ENCODE assay signal across 13 cellular contexts in the genomic region with DNA sequence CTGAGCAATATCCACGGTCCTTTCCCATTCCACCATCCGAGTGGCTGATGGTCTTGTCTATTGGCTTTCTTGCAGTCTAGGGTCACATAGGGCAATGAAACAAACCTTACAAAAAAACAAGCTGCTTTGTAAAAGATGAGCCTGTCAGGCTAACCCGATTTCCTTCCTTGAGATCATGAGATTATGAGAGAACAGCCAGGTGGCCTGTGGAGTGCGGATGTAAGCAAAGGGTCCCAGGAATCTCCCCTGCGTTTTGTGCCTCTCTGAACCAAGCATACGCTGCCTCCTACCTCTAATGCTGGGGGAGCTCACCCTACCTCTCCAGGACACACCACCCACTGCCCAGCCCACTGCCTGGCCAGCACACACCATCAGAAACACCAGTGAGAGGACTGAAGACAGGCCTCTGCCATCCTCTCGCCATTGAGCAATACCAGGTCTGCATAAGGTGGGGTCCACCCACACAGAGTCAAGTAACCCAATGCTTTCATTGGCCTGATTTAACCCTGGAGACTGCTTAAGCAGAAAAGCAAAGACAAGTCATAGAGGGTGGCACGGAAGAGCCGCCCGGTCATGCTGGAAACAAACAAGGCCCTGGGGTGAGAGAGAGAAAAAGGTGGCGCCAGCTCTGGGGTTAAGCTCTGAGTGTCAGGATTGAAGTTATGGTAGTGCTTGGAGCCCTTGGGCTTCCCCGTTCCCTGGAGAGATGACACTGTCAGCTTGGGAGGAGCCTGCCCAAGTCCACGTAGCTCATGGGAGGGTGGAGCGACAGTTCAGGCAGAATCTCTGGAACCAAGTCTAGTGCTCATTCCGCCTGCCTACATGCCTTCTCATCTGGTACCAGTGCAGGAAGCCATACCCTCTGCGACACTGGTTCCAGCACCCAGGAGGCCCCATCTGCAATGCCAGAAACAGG. TPM values are rescaled to one million over a fixed set of nuclear protein-coding genes. Genes with fewer than 3 reads are reported as not detected.
A peak's percentile ranks its signal among the peaks of the same experiment; 100 is the strongest.
DNase-seq lines count a peak whose midpoint lies in the region; ATAC-seq, FAIRE-seq and TF ChIP-seq lines count a peak whose summit lies in the region.
"Had no signal": no experiment of that assay in that cellular context is flagged by ENCODE, and none has a peak within 500 bp of the region (broad histone marks: within the 10 kb centered on the region; RNA-seq: fewer than 3 reads in every experiment).

No MANE protein-coding gene starts in this region.

- peaks cover 9% of the 10 kb centered on the region; the same call in 2 of the 3 replicates for H3K4me1 ChIP-seq in A549
- H3K4me1 ChIP-seq in body of pancreas = peaks cover 3% of the 10 kb centered on the region
- H3K4me1 ChIP-seq in MM.1S (ENCODE audit: low read length) = no peaks in the 10 kb centered on the region

- CTCF ChIA-PET in A549 (lab: Yijun Ruan, JAX) = interaction anchor here (1.3 to 1.8 kb wide), 2 partner anchors 44 to 254 kb away, joined by 4 to 5 read pairs; no protein-coding TSS in a partner anchor

- intact Hi-C loops in body of pancreas (cut with DNase I) = no loop called here

- H3K27ac ChIP-seq in A549 (no peak overlapping the region), body of pancreas (peak overlapping the region in 3 of 4 donors; percentile 44 to 58 (median 51)), neural cell (ENCODE audit: low read length) (peak overlapping the region; percentile 19), MM.1S (ENCODE audit: low read length) (no peak overlapping the region)
- H3K27ac ChIP-seq: VCaP had no signal

- no peaks in the 10 kb centered on the region for H3K27me3 ChIP-seq in body of pancreas
- no peaks in the 10 kb centered on the region for H3K27me3 ChIP-seq in neural cell (ENCODE audit: insufficient read depth, low read depth, low read length)
- H3K27me3 ChIP-seq in MM.1S (replicated peaks; ENCODE audit: insufficient read depth, low read length) = no peaks in the 10 kb centered on the region

- no peak overlapping the region for H3K4me2 ChIP-seq in A549
- H3K4me2 ChIP-seq in neural cell (ENCODE audit: low read length) = no peak overlapping the region
- no peak overlapping the region for H3K4me2 ChIP-seq in MM.1S (ENCODE audit: low read depth, low read length)

- 64% methylated on average over 16 of the region's 16 CpGs for WGBS in A549 (ENCODE audit: missing lambda C conversion rate)
- WGBS in body of pancreas, 2 donors = 70 to 80% methylated on average over 16 of the region's 16 CpGs

- H2AFZ ChIP-seq in neural cell (ENCODE audit: low read depth, low read length) (no peak overlapping the region), MM.1S (ENCODE audit: low read length) (no peak overlapping the region)

- H3K79me2 ChIP-seq in neural cell (replicated peaks; ENCODE audit: insufficient read depth, low read length) (no peaks in the 10 kb centered on the region), MM.1S (ENCODE audit: low read length) (no peaks in the 10 kb centered on the region)

- no peak for TF ChIP-seq POLR2A in A549 (IDR thresholded peaks at IDR 0.05; ENCODE audit: low read length)
- no peak for TF ChIP-seq POLR2A in body of pancreas (IDR thresholded peaks at IDR 0.05)

- H3K9me3 ChIP-seq in A549 = peaks cover 17% of the 10 kb centered on the region
- H3K9me3 ChIP-seq in body of pancreas = no peaks in the 10 kb centered on the region
- peaks cover 5% of the 10 kb centered on the region for H3K9me3 ChIP-seq in neural cell (ENCODE audit: low read length)
- H3K9me3 ChIP-seq in MM.1S (replicated peaks; ENCODE audit: insufficient read depth, low read length) = no peaks in the 10 kb centered on the region; the same call in 1 of the 2 replicates

- H4K20me1 ChIP-seq in neural cell (ENCODE audit: insufficient read depth) (no peaks in the 10 kb centered on the region), MM.1S (ENCODE audit: insufficient read depth, low read length) (no peaks in the 10 kb centered on the region)

- TF ChIP-seq CTCF in A549 (IDR thresholded peaks at IDR 0.05) = no peak
- TF ChIP-seq CTCF in body of pancreas (IDR thresholded peaks at IDR 0.05) = no peak
- no peak for TF ChIP-seq CTCF in neural cell (IDR thresholded peaks at IDR 0.05; ENCODE audit: poor library complexity, severe bottlenecking)
- no peak for TF ChIP-seq CTCF in MM.1S (IDR thresholded peaks at IDR 0.05; ENCODE audit: low read length)

- H3K36me3 ChIP-seq in body of pancreas (replicated peaks in 1 of 2; ENCODE audit: insufficient read depth in 1 of 2, low read depth in 2 of 2) (no peaks in the 10 kb centered on the region), neural cell (ENCODE audit: insufficient read depth, low read length) (no peaks in the 10 kb centered on the region), MM.1S (replicated peaks; ENCODE audit: insufficient read depth, low read length) (no peaks in the 10 kb centered on the region)

- TF ChIP-seq EP300 in A549 (IDR thresholded peaks at IDR 0.05) (no peak), neural cell (conservative IDR thresholded peaks at IDR 0.05; ENCODE audit: poor library complexity, severe bottlenecking) (no peak)

- H3K9me2 ChIP-seq in neural cell (ENCODE audit: insufficient read depth, low read length) (no peaks in the 10 kb centered on the region), MM.1S (replicated peaks; ENCODE audit: insufficient read depth, low read length) (no peaks in the 10 kb centered on the region)

- H3K9ac ChIP-seq in neural cell (ENCODE audit: low read length) (no peak overlapping the region), MM.1S (ENCODE audit: low read length) (no peak overlapping the region)

- ATAC-seq in A549 (peak; percentile 46 to 49; a peak in 4 of 6 replicates), body of pancreas (no peak)

- no peak for TF ChIP-seq RAD21 in A549 (conservative IDR thresholded peaks at IDR 0.05 in 1 of 2, IDR thresholded peaks at IDR 0.05 in 1 of 2)
- no peak for TF ChIP-seq RAD21 in neural cell (conservative IDR thresholded peaks at IDR 0.05)

- no peak for FAIRE-seq in A549 (lab: Jason Lieb, UNC)
- FAIRE-seq: GM19239 had no signal

- H3K4me3 ChIP-seq in A549 = no peak overlapping the region
- no peak overlapping the region for H3K4me3 ChIP-seq in body of pancreas
- no peak overlapping the region for H3K4me3 ChIP-seq in neural cell (ENCODE audit: low read length)
- no peak overlapping the region for H3K4me3 ChIP-seq in MM.1S (ENCODE audit: low read length)

- DNase-seq in A549 (ENCODE audit: low read depth in 1 of 2, low spot score in 1 of 2) (no peak), HT-29 (ENCODE audit: low spot score) (peak; percentile 63), body of pancreas (no peak), DMS53 treated with DMSO at 0.1 percent for 48 hours (lab: John Stamatoyannopoulos, UW; ENCODE audit: unreplicated experiment) (no peak), MM.1S (no peak), anterior cingulate cortex (lab: John Stamatoyannopoulos, UW) (no peak)
- no peak for DNase-seq in activated CD8-positive, alpha-beta memory T cell treated with anti-CD3 and anti-CD28 coated beads, Interleukin-2, amount 50 U/mL, for 48 hours
- DNase-seq: activated CD8-positive, alpha-beta memory T cell treated with anti-CD3 and anti-CD28 coated beads for 24 hours; cortex of kidney; stimulated activated CD4-positive, alpha-beta T cell treated with anti-CD3 and anti-CD28 coated beads, Interleukin-1b, Interleukin-23, amount 100 ng/mL, for 48 hours had no signal

- POLR2A ChIA-PET in A549 (lab: Yijun Ruan, JAX) = no interaction called here

- H3F3A ChIP-seq in neural cell (ENCODE audit: insufficient read depth, low read length, poor library complexity, severe bottlenecking) (no peaks in the 10 kb centered on the region), MM.1S (ENCODE audit: insufficient read depth, low read length) (no peaks in the 10 kb centered on the region)

TF ChIP-seq in A549, 52 proteins besides CTCF, POLR2A, EP300 and RAD21 (continues in another document):
- TF ChIP-seq EHF (CRISPR knock-in tag; IDR thresholded peaks at IDR 0.05) (no peak), TFCP2L1 (CRISPR knock-in tag; IDR thresholded peaks at IDR 0.05) (no peak), SMC3 (IDR thresholded peaks at IDR 0.05) (no peak), GATA3 (IDR thresholded peaks at IDR 0.05; ENCODE audit: borderline replicate concordance) (no peak), ELK1 (IDR thresholded peaks at IDR 0.05; ENCODE audit: low read depth, low read length) (no peak), TP53 (CRISPR knock-in tag; IDR thresholded peaks at IDR 0.05) (no peak)

TF ChIP-seq in neural cell, 6 proteins besides CTCF, POLR2A, EP300 and RAD21 (continues in another document):
- TF ChIP-seq POLR2AphosphoS5 (IDR thresholded peaks at IDR 0.05) = no peak
- TF ChIP-seq TAF1 (IDR thresholded peaks at IDR 0.05; ENCODE audit: low read depth) = no peak
- TF ChIP-seq MXI1 (conservative IDR thresholded peaks at IDR 0.05; ENCODE audit: poor library complexity, severe bottlenecking) = no peak
- TF ChIP-seq EZH2 (IDR thresholded peaks at IDR 0.05; ENCODE audit: borderline replicate concordance, insufficient read depth, low read length, poor library complexity, severe bottlenecking) = no peak
- TF ChIP-seq SMC3 (conservative IDR thresholded peaks at IDR 0.05; ENCODE audit: poor library complexity) = no peak

RNA-seq across cellular contexts. Expression of gene CALM1, which starts 46.6 kb away (rescaled TPM):
- polyA plus RNA-seq in A549 (2011; rRNA removed) = 337 and 451 TPM in 2 replicates
- polyA plus RNA-seq in A549 (2012; cell fraction: cytosol; rRNA removed) = 389 and 431 TPM in 2 replicates
- polyA plus RNA-seq in A549 (2012; cell fraction: nucleus; rRNA removed) = 183 and 312 TPM in 2 replicates
- polyA plus RNA-seq in A549 (2017; fragmentation: RNase III; extraction: RNeasy Plus Mini Kit Qiagen cat#74134 plus additional on column Dnase treatment) = 374 to 398 TPM (median 385 TPM) in 3 replicates
- polyA minus RNA-seq in A549 (2011; rRNA and poly(A)+ RNA removed) = 150 and 191 TPM in 2 replicates
- total RNA-seq in HT-29 (2014; rRNA removed; shearing (Covaris generic)) = 735 and 752 TPM in 2 replicates
- 100 to 1,000 TPM; 137 to 199 TPM for total RNA-seq in body of pancreas
- polyA plus RNA-seq in neural cell = 282 and 373 TPM in 2 replicates
- polyA minus RNA-seq in neural cell = 275 and 313 TPM in 2 replicates

Comparison
In these comparisons a context has a peak if more than half of its experiments do, and no peak if none do; other contexts are left out.
1. H3K27ac ChIP-seq: peak in body of pancreas (3 of 4) and neural cell (single experiment); none in A549 (0 of 2) and MM.1S (single experiment).